ENCODE assay signal across 1 cellular context in the genomic region with DNA sequence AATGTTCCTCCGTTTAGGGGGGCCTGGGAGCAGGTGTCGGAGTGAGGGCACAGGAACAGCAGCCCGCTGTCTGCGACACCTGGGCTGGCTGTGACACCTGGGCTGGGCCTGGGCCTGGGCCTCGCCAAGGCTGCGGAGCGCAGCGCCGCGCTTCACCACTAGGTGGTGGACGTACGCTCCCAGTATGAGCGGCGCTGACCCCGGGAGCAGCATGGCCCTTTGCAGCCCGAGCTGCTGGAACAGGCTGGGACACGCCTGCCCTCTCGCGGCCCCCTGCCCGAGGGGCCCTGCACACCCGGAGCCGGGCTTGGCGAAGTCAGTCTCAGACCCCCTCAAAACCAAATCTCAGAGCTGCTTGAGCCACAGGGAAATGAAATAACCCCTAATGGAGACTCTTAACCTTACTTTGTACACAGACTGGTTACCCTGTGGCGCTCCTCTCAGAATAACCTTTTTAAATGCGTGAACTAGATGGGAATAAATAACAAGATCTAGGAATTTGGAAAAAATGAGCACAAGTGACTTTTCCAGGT.
TF ChIP-seq lines count a peak whose summit lies in the region.

No MANE protein-coding gene starts in this region.

TF ChIP-seq in HepG2, 621 proteins besides CTCF, POLR2A, EP300 and RAD21 (continued from another document and continues in another):
- TF ChIP-seq, protein P1, sequence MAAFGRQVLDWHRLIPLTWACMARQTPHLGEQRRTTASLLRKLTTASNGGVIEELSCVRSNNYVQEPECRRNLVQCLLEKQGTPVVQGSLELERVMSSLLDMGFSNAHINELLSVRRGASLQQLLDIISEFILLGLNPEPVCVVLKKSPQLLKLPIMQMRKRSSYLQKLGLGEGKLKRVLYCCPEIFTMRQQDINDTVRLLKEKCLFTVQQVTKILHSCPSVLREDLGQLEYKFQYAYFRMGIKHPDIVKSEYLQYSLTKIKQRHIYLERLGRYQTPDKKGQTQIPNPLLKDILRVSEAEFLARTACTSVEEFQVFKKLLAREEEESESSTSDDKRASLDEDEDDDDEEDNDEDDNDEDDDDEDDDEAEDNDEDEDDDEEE (CRISPR knock-in tag; IDR thresholded peaks at IDR 0.05) = 0 out of 2 replicates have a peak, but pooled peaks have one; percentile 78
- peak; percentile 67; the same call in 1 of the 2 replicates for TF ChIP-seq KDM5B (CRISPR knock-in tag; IDR thresholded peaks at IDR 0.05; ENCODE audit: borderline replicate concordance)
- TF ChIP-seq PAWR (CRISPR knock-in tag; IDR thresholded peaks at IDR 0.05; ENCODE audit: borderline replicate concordance) = no peak
- TF ChIP-seq, protein P2, sequence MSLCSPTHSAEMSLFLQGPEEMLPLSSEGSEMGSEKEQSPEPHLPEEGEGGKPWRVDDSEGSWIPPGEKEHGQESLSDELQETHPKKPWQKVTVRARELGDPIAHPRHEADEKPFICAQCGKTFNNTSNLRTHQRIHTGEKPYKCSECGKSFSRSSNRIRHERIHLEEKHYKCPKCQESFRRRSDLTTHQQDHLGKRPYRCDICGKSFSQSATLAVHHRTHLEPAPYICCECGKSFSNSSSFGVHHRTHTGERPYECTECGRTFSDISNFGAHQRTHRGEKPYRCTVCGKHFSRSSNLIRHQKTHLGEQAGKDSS (CRISPR knock-in tag; IDR thresholded peaks at IDR 0.05; ENCODE audit: borderline replicate concordance, low read depth) = peak; percentile 83; the same call in 1 of the 2 replicates
- no peak for TF ChIP-seq HES4 (CRISPR knock-in tag; IDR thresholded peaks at IDR 0.05; ENCODE audit: borderline replicate concordance)
- peak; percentile 76 for TF ChIP-seq ZNF546 (CRISPR knock-in tag; conservative IDR thresholded peaks at IDR 0.05)
- TF ChIP-seq ZNF234 (CRISPR knock-in tag; conservative IDR thresholded peaks at IDR 0.05) = no peak
- TF ChIP-seq NCOR1 (IDR thresholded peaks at IDR 0.05; ENCODE audit: borderline replicate concordance, low read length) = no peak
- TF ChIP-seq, protein P3, sequence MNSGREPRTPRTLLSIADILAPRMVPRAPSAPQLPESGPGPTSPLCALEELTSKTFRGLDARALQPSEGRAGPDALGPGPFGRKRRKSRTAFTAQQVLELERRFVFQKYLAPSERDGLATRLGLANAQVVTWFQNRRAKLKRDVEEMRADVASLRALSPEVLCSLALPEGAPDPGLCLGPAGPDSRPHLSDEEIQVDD (CRISPR knock-in tag; IDR thresholded peaks at IDR 0.05; ENCODE audit: borderline replicate concordance) = no peak
- TF ChIP-seq ZMAT3 (CRISPR knock-in tag; conservative IDR thresholded peaks at IDR 0.05) = peak; percentile 74; the same call in 1 of the 2 replicates
- TF ChIP-seq, protein P4, sequence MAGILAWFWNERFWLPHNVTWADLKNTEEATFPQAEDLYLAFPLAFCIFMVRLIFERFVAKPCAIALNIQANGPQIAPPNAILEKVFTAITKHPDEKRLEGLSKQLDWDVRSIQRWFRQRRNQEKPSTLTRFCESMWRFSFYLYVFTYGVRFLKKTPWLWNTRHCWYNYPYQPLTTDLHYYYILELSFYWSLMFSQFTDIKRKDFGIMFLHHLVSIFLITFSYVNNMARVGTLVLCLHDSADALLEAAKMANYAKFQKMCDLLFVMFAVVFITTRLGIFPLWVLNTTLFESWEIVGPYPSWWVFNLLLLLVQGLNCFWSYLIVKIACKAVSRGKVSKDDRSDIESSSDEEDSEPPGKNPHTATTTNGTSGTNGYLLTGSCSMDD (CRISPR knock-in tag; IDR thresholded peaks at IDR 0.05) = no peak
- TF ChIP-seq HDAC6 (IDR thresholded peaks at IDR 0.05; ENCODE audit: low read depth, low read length) = no peak
- TF ChIP-seq NFKB2 (CRISPR knock-in tag; IDR thresholded peaks at IDR 0.05; ENCODE audit: borderline replicate concordance) = peak; percentile 69; the same call in 1 of the 2 replicates
- TF ChIP-seq ZNF761 (CRISPR knock-in tag; conservative IDR thresholded peaks at IDR 0.05) = 0 out of 2 replicates have a peak, but pooled peaks have one; percentile 67
- 0 out of 2 replicates have a peak, but pooled peaks have one; percentile 22 for TF ChIP-seq TAF1 (CRISPR knock-in tag; IDR thresholded peaks at IDR 0.05)
- TF ChIP-seq KAT2B (IDR thresholded peaks at IDR 0.05; ENCODE audit: borderline replicate concordance, low read depth, low read length) = no peak
- peak; percentile 85 for TF ChIP-seq ZNF772 (CRISPR knock-in tag; IDR thresholded peaks at IDR 0.05)
- peak; percentile 80 for TF ChIP-seq PITX1 (CRISPR knock-in tag; IDR thresholded peaks at IDR 0.05)
- TF ChIP-seq ZFP36L1 (CRISPR knock-in tag; IDR thresholded peaks at IDR 0.05) = no peak
- no peak; the same call in 1 of the 2 replicates for TF ChIP-seq ZNF792 (CRISPR knock-in tag; IDR thresholded peaks at IDR 0.05)
- TF ChIP-seq, protein P5, sequence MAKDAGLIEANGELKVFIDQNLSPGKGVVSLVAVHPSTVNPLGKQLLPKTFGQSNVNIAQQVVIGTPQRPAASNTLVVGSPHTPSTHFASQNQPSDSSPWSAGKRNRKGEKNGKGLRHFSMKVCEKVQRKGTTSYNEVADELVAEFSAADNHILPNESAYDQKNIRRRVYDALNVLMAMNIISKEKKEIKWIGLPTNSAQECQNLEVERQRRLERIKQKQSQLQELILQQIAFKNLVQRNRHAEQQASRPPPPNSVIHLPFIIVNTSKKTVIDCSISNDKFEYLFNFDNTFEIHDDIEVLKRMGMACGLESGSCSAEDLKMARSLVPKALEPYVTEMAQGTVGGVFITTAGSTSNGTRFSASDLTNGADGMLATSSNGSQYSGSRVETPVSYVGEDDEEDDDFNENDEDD (CRISPR knock-in tag; IDR thresholded peaks at IDR 0.05; ENCODE audit: borderline replicate concordance) = peak; percentile 51; the same call in 1 of the 2 replicates
- peak; percentile 19; the same call in 1 of the 2 replicates for TF ChIP-seq HNF4G (IDR thresholded peaks at IDR 0.05; ENCODE audit: borderline replicate concordance, low read depth, low read length)
- peak; percentile 72; the same call in 1 of the 2 replicates for TF ChIP-seq HNF4G (CRISPR knock-in tag; IDR thresholded peaks at IDR 0.05; ENCODE audit: borderline replicate concordance, low read depth)
- TF ChIP-seq U2AF1 (optimal IDR thresholded peaks at IDR 0.05; ENCODE audit: low read depth, low read length) = peak; percentile 78
- peak; percentile 86 for TF ChIP-seq HOXA5 (CRISPR knock-in tag; IDR thresholded peaks at IDR 0.05)
- no peak for TF ChIP-seq ZNF879 (CRISPR knock-in tag; IDR thresholded peaks at IDR 0.05)
- TF ChIP-seq ZNF720 (CRISPR knock-in tag; IDR thresholded peaks at IDR 0.05) = 0 out of 2 replicates have a peak, but pooled peaks have one; percentile 34
- TF ChIP-seq, protein P6, sequence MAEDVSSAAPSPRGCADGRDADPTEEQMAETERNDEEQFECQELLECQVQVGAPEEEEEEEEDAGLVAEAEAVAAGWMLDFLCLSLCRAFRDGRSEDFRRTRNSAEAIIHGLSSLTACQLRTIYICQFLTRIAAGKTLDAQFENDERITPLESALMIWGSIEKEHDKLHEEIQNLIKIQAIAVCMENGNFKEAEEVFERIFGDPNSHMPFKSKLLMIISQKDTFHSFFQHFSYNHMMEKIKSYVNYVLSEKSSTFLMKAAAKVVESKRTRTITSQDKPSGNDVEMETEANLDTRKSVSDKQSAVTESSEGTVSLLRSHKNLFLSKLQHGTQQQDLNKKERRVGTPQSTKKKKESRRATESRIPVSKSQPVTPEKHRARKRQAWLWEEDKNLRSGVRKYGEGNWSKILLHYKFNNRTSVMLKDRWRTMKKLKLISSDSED (CRISPR knock-in tag; IDR thresholded peaks at IDR 0.05) = no peak
- TF ChIP-seq, protein P7, sequence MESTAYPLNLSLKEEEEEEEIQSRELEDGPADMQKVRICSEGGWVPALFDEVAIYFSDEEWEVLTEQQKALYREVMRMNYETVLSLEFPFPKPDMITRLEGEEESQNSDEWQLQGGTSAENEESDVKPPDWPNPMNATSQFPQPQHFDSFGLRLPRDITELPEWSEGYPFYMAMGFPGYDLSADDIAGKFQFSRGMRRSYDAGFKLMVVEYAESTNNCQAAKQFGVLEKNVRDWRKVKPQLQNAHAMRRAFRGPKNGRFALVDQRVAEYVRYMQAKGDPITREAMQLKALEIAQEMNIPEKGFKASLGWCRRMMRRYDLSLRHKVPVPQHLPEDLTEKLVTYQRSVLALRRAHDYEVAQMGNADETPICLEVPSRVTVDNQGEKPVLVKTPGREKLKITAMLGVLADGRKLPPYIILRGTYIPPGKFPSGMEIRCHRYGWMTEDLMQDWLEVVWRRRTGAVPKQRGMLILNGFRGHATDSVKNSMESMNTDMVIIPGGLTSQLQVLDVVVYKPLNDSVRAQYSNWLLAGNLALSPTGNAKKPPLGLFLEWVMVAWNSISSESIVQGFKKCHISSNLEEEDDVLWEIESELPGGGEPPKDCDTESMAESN (CRISPR knock-in tag; conservative IDR thresholded peaks at IDR 0.05) = peak; percentile 89
- TF ChIP-seq ZSCAN9 (CRISPR knock-in tag; IDR thresholded peaks at IDR 0.05; ENCODE audit: borderline replicate concordance) = no peak
- TF ChIP-seq KDM3A (CRISPR knock-in tag; IDR thresholded peaks at IDR 0.05; ENCODE audit: low read depth) = peak; percentile 95
- peak; percentile 81; the same call in 1 of the 2 replicates for TF ChIP-seq ZNF230 (CRISPR knock-in tag; IDR thresholded peaks at IDR 0.05)
- TF ChIP-seq SKI (IDR thresholded peaks at IDR 0.05; ENCODE audit: partially characterized antibody) = no peak
- TF ChIP-seq ZNF136 (CRISPR knock-in tag; IDR thresholded peaks at IDR 0.05; ENCODE audit: low read depth) = no peak
- TF ChIP-seq ZBTB38 (CRISPR knock-in tag; IDR thresholded peaks at IDR 0.05) = peak; percentile 82
- TF ChIP-seq, protein P8, sequence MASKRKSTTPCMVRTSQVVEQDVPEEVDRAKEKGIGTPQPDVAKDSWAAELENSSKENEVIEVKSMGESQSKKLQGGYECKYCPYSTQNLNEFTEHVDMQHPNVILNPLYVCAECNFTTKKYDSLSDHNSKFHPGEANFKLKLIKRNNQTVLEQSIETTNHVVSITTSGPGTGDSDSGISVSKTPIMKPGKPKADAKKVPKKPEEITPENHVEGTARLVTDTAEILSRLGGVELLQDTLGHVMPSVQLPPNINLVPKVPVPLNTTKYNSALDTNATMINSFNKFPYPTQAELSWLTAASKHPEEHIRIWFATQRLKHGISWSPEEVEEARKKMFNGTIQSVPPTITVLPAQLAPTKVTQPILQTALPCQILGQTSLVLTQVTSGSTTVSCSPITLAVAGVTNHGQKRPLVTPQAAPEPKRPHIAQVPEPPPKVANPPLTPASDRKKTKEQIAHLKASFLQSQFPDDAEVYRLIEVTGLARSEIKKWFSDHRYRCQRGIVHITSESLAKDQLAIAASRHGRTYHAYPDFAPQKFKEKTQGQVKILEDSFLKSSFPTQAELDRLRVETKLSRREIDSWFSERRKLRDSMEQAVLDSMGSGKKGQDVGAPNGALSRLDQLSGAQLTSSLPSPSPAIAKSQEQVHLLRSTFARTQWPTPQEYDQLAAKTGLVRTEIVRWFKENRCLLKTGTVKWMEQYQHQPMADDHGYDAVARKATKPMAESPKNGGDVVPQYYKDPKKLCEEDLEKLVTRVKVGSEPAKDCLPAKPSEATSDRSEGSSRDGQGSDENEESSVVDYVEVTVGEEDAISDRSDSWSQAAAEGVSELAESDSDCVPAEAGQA (IDR thresholded peaks at IDR 0.05; ENCODE audit: low read depth) = peak; percentile 48; the same call in 1 of the 2 replicates
- TF ChIP-seq, protein P8 (CRISPR knock-in tag; IDR thresholded peaks at IDR 0.05; ENCODE audit: borderline replicate concordance) = no peak
- no peak for TF ChIP-seq PHB2 (IDR thresholded peaks at IDR 0.05; ENCODE audit: partially characterized antibody)
- no peak for TF ChIP-seq ZNF333 (CRISPR knock-in tag; IDR thresholded peaks at IDR 0.05; ENCODE audit: borderline replicate concordance)
- 0 out of 2 replicates have a peak, but pooled peaks have one; percentile 57 for TF ChIP-seq ZNF354B (CRISPR knock-in tag; IDR thresholded peaks at IDR 0.05)
- peak; percentile 56; the same call in 1 of the 2 replicates for TF ChIP-seq ZNF160 (CRISPR knock-in tag; IDR thresholded peaks at IDR 0.05)
- peak; percentile 92 for TF ChIP-seq REPIN1 (CRISPR knock-in tag; IDR thresholded peaks at IDR 0.05; ENCODE audit: borderline replicate concordance, low read depth)
